In the genomic region with DNA sequence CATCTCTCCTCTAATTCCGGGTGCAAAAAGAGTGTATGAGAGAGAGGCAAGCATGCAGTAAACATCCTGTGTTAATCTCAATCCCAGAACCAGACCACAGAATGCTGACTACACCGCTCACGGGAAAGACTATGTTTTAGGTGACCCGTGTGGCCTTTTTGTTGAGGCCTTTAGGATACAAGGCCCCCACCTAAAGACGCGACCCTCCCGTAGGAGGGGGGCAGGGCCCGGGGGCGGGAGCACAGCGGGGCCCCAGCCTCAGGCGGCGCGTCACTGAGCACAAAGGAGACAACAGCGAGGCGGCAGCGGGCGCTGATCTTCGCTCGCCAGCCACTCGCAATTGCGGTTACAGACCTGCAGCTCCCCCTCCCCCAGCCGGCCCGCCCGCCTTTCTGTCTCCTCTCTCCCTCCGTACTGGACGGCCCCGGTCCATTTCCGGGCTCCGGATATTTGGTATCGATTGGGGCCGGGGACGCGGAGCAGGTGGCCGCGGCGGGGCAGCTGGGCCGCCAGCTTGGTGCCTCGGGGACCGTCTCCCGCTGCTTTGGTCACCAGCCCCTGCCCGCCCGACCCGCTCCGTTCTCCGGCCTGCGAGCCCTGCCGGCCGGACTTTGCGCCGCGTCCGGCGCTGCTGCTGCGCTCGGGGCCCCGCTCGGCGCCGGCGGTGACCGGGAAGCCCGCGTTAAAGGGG, we compare ENCODE assay signal across 8 cellular contexts. TPM values are rescaled to one million over a fixed set of nuclear protein-coding genes. Genes with fewer than 3 reads are reported as not detected.
DNase-seq lines count a peak whose midpoint lies in the region; ATAC-seq, FAIRE-seq and TF ChIP-seq lines count a peak whose summit lies in the region.

A gene with protein sequence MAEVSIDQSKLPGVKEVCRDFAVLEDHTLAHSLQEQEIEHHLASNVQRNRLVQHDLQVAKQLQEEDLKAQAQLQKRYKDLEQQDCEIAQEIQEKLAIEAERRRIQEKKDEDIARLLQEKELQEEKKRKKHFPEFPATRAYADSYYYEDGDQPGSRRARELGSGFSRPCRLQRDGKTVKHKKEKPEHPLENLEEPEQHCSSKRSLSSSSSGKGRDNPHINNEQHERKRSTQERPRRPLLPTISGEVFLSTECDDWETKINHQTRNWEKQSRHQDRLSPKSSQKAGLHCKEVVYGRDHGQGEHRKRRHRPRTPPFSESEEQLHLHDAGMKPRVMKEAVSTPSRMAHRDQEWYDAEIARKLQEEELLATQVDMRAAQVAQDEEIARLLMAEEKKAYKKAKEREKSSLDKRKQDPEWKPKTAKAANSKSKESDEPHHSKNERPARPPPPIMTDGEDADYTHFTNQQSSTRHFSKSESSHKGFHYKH (plus strand): TSS at position 432 of the 691 bp plus-strand sequence. CDS start 281 bp downstream, outside the sequence.

- H3K9me3 ChIP-seq in SK-N-MC (ENCODE audit: low read depth, low read length) (no peaks in the 10 kb centered on the region), heart right ventricle (no peaks in the 10 kb centered on the region), trophoblast cell (ENCODE audit: insufficient read depth, low read depth, low read length) (no peaks in the 10 kb centered on the region)

- H3K36me3 Mint-ChIP-seq in HFFc6 (ENCODE audit: low read depth): peaks cover 25% of the 10 kb centered on the region

- TF ChIP-seq CTCF in HFFc6 (IDR thresholded peaks at IDR 0.05) (0 out of 2 replicates have a peak, but pooled peaks have one; percentile 12), heart right ventricle (IDR thresholded peaks at IDR 0.05) (no peak)

- ATAC-seq in heart right ventricle: peak; percentile 86 to 94 (median 92)

- H3K14ac ChIP-seq in trophoblast cell (ENCODE audit: low read length): peak within 1 kb of the TSS; percentile 78

- DNase-seq in GM12892 (ENCODE audit: insufficient read length) (peak; percentile 69), HFFc6 (peak; percentile 66), MV-4-11 (lab: John Stamatoyannopoulos, UW) (peak; percentile 32), SK-N-MC (ENCODE audit: low read depth, low spot score) (no peak), amygdala (lab: John Stamatoyannopoulos, UW) (peak; percentile 10 to 83 (median 64)), heart right ventricle (peak; percentile 89 to 90), trophoblast cell (peak; percentile 55 to 66)
- no peak for DNase-seq in effector CD8-positive, alpha-beta T cell (lab: John Stamatoyannopoulos, UW)

- peak within 1 kb of the TSS; percentile 75 for H3K18ac ChIP-seq in trophoblast cell (ENCODE audit: low read length)

- H3K4me1 ChIP-seq in heart right ventricle (peaks cover 9 to 48% (median 43%) of the 10 kb centered on the region in 9 donors), trophoblast cell (ENCODE audit: control insufficient read depth in 1 of 2, insufficient read depth in 2 of 2, low read length in 2 of 2) (peaks cover 0 to 7% of the 10 kb centered on the region in 2 experiments)

- H2BK5ac ChIP-seq in trophoblast cell (ENCODE audit: low read depth, low read length, poor library complexity): peak within 1 kb of the TSS; percentile 70

- no peaks in the 10 kb centered on the region for H3K27me3 Mint-ChIP-seq in HFFc6 (ENCODE audit: insufficient read depth)

- peaks cover 11% of the 10 kb centered on the region for H3K79me2 ChIP-seq in trophoblast cell (ENCODE audit: control insufficient read depth, insufficient read depth, low read length, poor library complexity)

- H3K4me2 ChIP-seq in trophoblast cell (ENCODE audit: low read length): peak within 1 kb of the TSS; percentile 80

- H3K27ac ChIP-seq in SK-N-MC (peak within 1 kb of the TSS; percentile 48; the same call in 1 of the 2 replicates), heart right ventricle (peak within 1 kb of the TSS; percentile 90 to 99 (median 97)), trophoblast cell (ENCODE audit: low read depth, low read length) (peak within 1 kb of the TSS; percentile 81)

- FAIRE-seq in GM12892 (lab: Jason Lieb, UNC): peak; percentile 81

- H2AFZ ChIP-seq in trophoblast cell (ENCODE audit: insufficient read depth, low read length, poor library complexity): peak within 1 kb of the TSS; percentile 80

- 0% methylated on average over 63 of the region's 63 CpGs for WGBS in heart right ventricle, 2 donors
- WGBS in trophoblast cell (ENCODE audit: extremely low coverage, insufficient coverage, insufficient read length): no CpG with 5 or more reads among the region's 63 CpGs

- peak within 1 kb of the TSS; percentile 90 for H2BK120ac ChIP-seq in trophoblast cell (ENCODE audit: insufficient read depth, low read length, poor library complexity)

- peak within 1 kb of the TSS; percentile 86 for H4K8ac ChIP-seq in trophoblast cell (ENCODE audit: low read depth, low read length)

- TF ChIP-seq POLR2A in GM12892 (IDR thresholded peaks at IDR 0.05; ENCODE audit: low read depth, low read length): peak; percentile 71; the same call in 1 of the 2 replicates

- peak within 1 kb of the TSS; percentile 68 for H4K12ac ChIP-seq in trophoblast cell (ENCODE audit: low read depth, low read length)

- peak within 1 kb of the TSS; percentile 91 for H3K4me3 ChIP-seq in SK-N-MC
- peak within 1 kb of the TSS; percentile 77 to 97 (median 92) for H3K4me3 ChIP-seq in heart right ventricle
- H3K4me3 ChIP-seq in trophoblast cell (ENCODE audit: low read depth, low read length): peak within 1 kb of the TSS; percentile 87

- peak within 1 kb of the TSS; percentile 95 for H3K9ac ChIP-seq in SK-N-MC (ENCODE audit: insufficient read length)
- peak within 1 kb of the TSS; percentile 86 for H3K9ac ChIP-seq in trophoblast cell (ENCODE audit: low read length)

- H3K23ac ChIP-seq in trophoblast cell (ENCODE audit: low read length): no peak within 1 kb of the TSS

- peak within 1 kb of the TSS; percentile 94 for H4K91ac ChIP-seq in trophoblast cell (ENCODE audit: low read depth, low read length)

- peak within 1 kb of the TSS; percentile 42 for H2BK12ac ChIP-seq in trophoblast cell (ENCODE audit: low read length)

- H3K4ac ChIP-seq in trophoblast cell (ENCODE audit: low read depth, low read length): peak within 1 kb of the TSS; percentile 82

- H3K4me3 Mint-ChIP-seq in HFFc6: peak within 1 kb of the TSS; percentile 99

- peaks cover 12% of the 10 kb centered on the region for H3K79me1 ChIP-seq in trophoblast cell (ENCODE audit: low read length)

- peak within 1 kb of the TSS; percentile 97 for H3K27ac Mint-ChIP-seq in HFFc6

- peak within 1 kb of the TSS; percentile 64 for H2AK5ac ChIP-seq in trophoblast cell (ENCODE audit: low read length)

- no peaks in the 10 kb centered on the region for H3K36me3 ChIP-seq in SK-N-MC (ENCODE audit: insufficient read depth, low read length)
- no peaks in the 10 kb centered on the region for H3K36me3 ChIP-seq in heart right ventricle
- H3K36me3 ChIP-seq in trophoblast cell (ENCODE audit: control insufficient read depth in 1 of 2, insufficient read depth in 2 of 2, low read length in 2 of 2): no peaks in the 10 kb centered on the region

- H3K9me3 Mint-ChIP-seq in HFFc6: no peaks in the 10 kb centered on the region

- H3K4me1 Mint-ChIP-seq in HFFc6 (ENCODE audit: low read depth): peaks cover 71% of the 10 kb centered on the region

- H3K27me3 ChIP-seq in heart right ventricle (no peaks in the 10 kb centered on the region), trophoblast cell (ENCODE audit: insufficient read depth, low read length) (no peaks in the 10 kb centered on the region)

- intact Hi-C loops in heart right ventricle (cut with DNase I): loop anchor here in 2 of 10 donors (1.0 to 5.0 kb wide), 2 partner anchors 33 to 34 kb away; no protein-coding TSS in a partner anchor

RNA-seq across cellular contexts. Expression of the gene that starts here (rescaled TPM):
- 42.6 TPM for polyA plus RNA-seq in GM12892 (2012; ENCODE audit: missing spikeins)
- 100 to 1,000 TPM in 5 of 6 experiments, 10 to 100 TPM in 1; 94.1 to 129 (median 121) TPM for total RNA-seq in HFFc6 (2021; fragmentation: NEBNext Ultra II Directional; extraction: Animal tissue kit (Norgen Biotek cat#: 25700))
- 10 to 100 TPM; 39.5 to 58.8 (median 51.2) TPM for total RNA-seq in heart right ventricle
- 10 to 100 TPM; 14.3 to 37.7 TPM for polyA plus RNA-seq in heart right ventricle
- 48.0 and 50.1 TPM in 2 replicates for polyA plus RNA-seq in trophoblast cell (2013)

Comparison
In these comparisons a context has a peak if more than half of its experiments do, and no peak if none do; other contexts are left out.
1. DNase-seq: peak in GM12892 (single experiment), HFFc6 (single experiment), MV-4-11 (single experiment), amygdala (56 of 56), heart right ventricle (2 of 2) and trophoblast cell (2 of 2); none in SK-N-MC (single experiment) and effector CD8-positive, alpha-beta T cell (single experiment).
2. Peak in every context shown above with its lines, with median percentiles within 50 percentile points of each other: H3K27ac ChIP-seq and H3K4me3 ChIP-seq.